In genomic region chr17:41523225-41523593, GRCh38 we compare ENCODE assay signal across 30 cellular contexts. TPM values are rescaled to one million over a fixed set of nuclear protein-coding genes. Genes with fewer than 3 reads are reported as not detected.
DNase-seq lines count a peak whose midpoint lies in the region; ATAC-seq, FAIRE-seq and TF ChIP-seq lines count a peak whose summit lies in the region.
"Had no signal": no experiment of that assay in that cellular context is flagged by ENCODE, and none has a peak within 500 bp of the region (broad histone marks: within the 10 kb centered on the region; RNA-seq: fewer than 3 reads in every experiment).

No MANE protein-coding gene starts in this region.

- H3K27me3 ChIP-seq in HepG2 (ENCODE audit: control insufficient read depth in 1 of 2, insufficient read depth in 2 of 2, low read length in 2 of 2) (peaks cover 1 to 3% of the 10 kb centered on the region in 2 experiments; a peak in 3 of 5 replicates), right lobe of liver (peaks cover 0 to 8% of the 10 kb centered on the region in 2 donors), esophagus squamous epithelium (peaks cover 0 to 51% (median 8%) of the 10 kb centered on the region in 4 donors), vagina (no peaks in the 10 kb centered on the region)
- H3K27me3 ChIP-seq: testis had no signal

- no peak overlapping the region for H2AFZ ChIP-seq in HepG2 (ENCODE audit: low read length)

- H3K36me3 Mint-ChIP-seq in naive thymus-derived CD8-positive, alpha-beta T cell = no peaks in the 10 kb centered on the region
- H3K36me3 Mint-ChIP-seq: CD4-positive, CD25-positive, alpha-beta regulatory T cell had no signal

- no peak overlapping the region for H3K4me2 ChIP-seq in HepG2 (ENCODE audit: low read depth, low read length)

- no peak for TF ChIP-seq CTCF in HepG2 (CRISPR knock-in tag; IDR thresholded peaks at IDR 0.05)
- no peak for TF ChIP-seq CTCF in right lobe of liver (IDR thresholded peaks at IDR 0.05)
- no peak for TF ChIP-seq CTCF in esophagus squamous epithelium (IDR thresholded peaks at IDR 0.05)
- no peak for TF ChIP-seq CTCF in vagina (IDR thresholded peaks at IDR 0.05)

- H3K9me3 Mint-ChIP-seq in naive thymus-derived CD8-positive, alpha-beta T cell = no peaks in the 10 kb centered on the region
- H3K9me3 Mint-ChIP-seq: activated CD4-positive, alpha-beta memory T cell treated with anti-CD3 and anti-CD28 coated beads, Interleukin-2, amount 10 ng/mL, durations not matched to agents 7 days and 5 days; activated T-helper 17 cell treated with anti-CD3 and anti-CD28 coated beads, Interleukin-2, amount 50 U/mL, for 72 hours; CD4-positive, CD25-positive, alpha-beta regulatory T cell had no signal

- no peak overlapping the region for H3K27ac Mint-ChIP-seq in naive thymus-derived CD8-positive, alpha-beta T cell
- H3K27ac Mint-ChIP-seq: activated CD4-positive, alpha-beta memory T cell treated with anti-CD3 and anti-CD28 coated beads, Interleukin-2, amount 10 ng/mL, durations not matched to agents 7 days and 5 days; activated T-helper 17 cell treated with anti-CD3 and anti-CD28 coated beads, Interleukin-2, amount 50 U/mL, for 72 hours; CD4-positive, CD25-positive, alpha-beta regulatory T cell; T-helper 17 cell had no signal

- H3K27ac ChIP-seq in HepG2 (ENCODE audit: extremely low read length, insufficient read depth, low read length) = no peak overlapping the region
- no peak overlapping the region for H3K27ac ChIP-seq in right lobe of liver
- peak overlapping the region; percentile 68 to 92 (median 84) for H3K27ac ChIP-seq in esophagus squamous epithelium
- H3K27ac ChIP-seq in vagina = peak overlapping the region; percentile 87
- H3K27ac ChIP-seq: heart left ventricle, testis had no signal

- intact Hi-C loops in HepG2 (cut with micrococcal nuclease; ENCODE audit: unreplicated experiment) (loop anchor here (10.0 kb wide), 1 partner anchor 618 kb away; no protein-coding TSS in a partner anchor), right lobe of liver (cut with DNase I) (no loop called here), esophagus squamous epithelium (cut with DNase I) (no loop called here), vagina (cut with DNase I) (no loop called here)

- WGBS in HepG2 (ENCODE audit: low lambda C conversion rate) = 68% methylated on average over 4 of the region's 4 CpGs
- 71% methylated on average over 4 of the region's 4 CpGs for WGBS in right lobe of liver (ENCODE audit: insufficient coverage, low coverage, low lambda C conversion rate, missing lambda C conversion rate)
- WGBS in esophagus squamous epithelium, 2 donors = 24 to 49% methylated on average over 4 of the region's 4 CpGs

- FAIRE-seq in HepG2 (lab: Jason Lieb, UNC) = no peak
- FAIRE-seq: bronchial epithelial cell, colon had no signal

- H3K4me3 ChIP-seq in HepG2 (replicated peaks in 1 of 3; ENCODE audit: insufficient read depth in 1 of 3, low read depth in 2 of 3, low read length in 3 of 3) (no peak overlapping the region), right lobe of liver (no peak overlapping the region), esophagus squamous epithelium (peak overlapping the region in 3 of 4 donors; percentile 63 to 68 (median 64)), vagina (no peak overlapping the region)
- H3K4me3 ChIP-seq: HAP-1, heart left ventricle, testis had no signal

- TF ChIP-seq EP300 in HepG2 (IDR thresholded peaks at IDR 0.05; ENCODE audit: low read depth in 2 of 2, low read length in 2 of 2) (no peak), HepG2 (CRISPR knock-in tag; IDR thresholded peaks at IDR 0.05; ENCODE audit: borderline replicate concordance) (no peak)

- no peak for ATAC-seq in HepG2
- ATAC-seq in right lobe of liver = no peak
- no peak for ATAC-seq in naive thymus-derived CD8-positive, alpha-beta T cell
- ATAC-seq: activated T-helper 17 cell treated with anti-CD3 and anti-CD28 coated beads, Interleukin-2, amount 50 U/mL, for 72 hours; heart left ventricle; T-helper 17 cell had no signal

- no peak for TF ChIP-seq RAD21 in HepG2 (CRISPR knock-in tag; IDR thresholded peaks at IDR 0.05)

- H3K4me1 ChIP-seq in HepG2 (ENCODE audit: insufficient read depth, low read length) = peaks cover 73% of the 10 kb centered on the region
- H3K4me1 ChIP-seq in right lobe of liver = no peaks in the 10 kb centered on the region
- H3K4me1 ChIP-seq in esophagus squamous epithelium = peaks cover 19 to 83% (median 28%) of the 10 kb centered on the region in 3 donors
- peaks cover 58% of the 10 kb centered on the region for H3K4me1 ChIP-seq in vagina
- H3K4me1 ChIP-seq: HAP-1 had no signal

- H3K27me3 Mint-ChIP-seq in naive thymus-derived CD8-positive, alpha-beta T cell = peaks cover 9 to 27% (median 13%) of the 10 kb centered on the region in 5 donors

- CTCF ChIA-PET in HepG2 (lab: Yijun Ruan, JAX; ENCODE audit: low intra/inter-chr PET ratio, low total read pairs) = no interaction called here

- no peaks in the 10 kb centered on the region for H4K20me1 ChIP-seq in HepG2 (ENCODE audit: insufficient read depth, low read length)

- DNase-seq in HepG2 (ENCODE audit: low spot score) (no peak), right lobe of liver (no peak), esophagus squamous epithelium (lab: John Stamatoyannopoulos, UW) (no peak), vagina (ENCODE audit: extremely low spot score in 2 of 2) (no peak), hippocampal formation (lab: John Stamatoyannopoulos, UW) (no peak)
- no peak for DNase-seq in naive thymus-derived CD8-positive, alpha-beta T cell
- DNase-seq: activated CD4-positive, alpha-beta memory T cell treated with anti-CD3 and anti-CD28 coated beads, Interleukin-2, amount 10 ng/mL, durations not matched to agents 7 days and 5 days; activated CD4-positive, CD25-positive, alpha-beta regulatory T cell treated with anti-CD3 and anti-CD28 coated beads, Interleukin-2, amount 50 U/mL, for 72 hours; activated CD8-positive, alpha-beta memory T cell treated with anti-CD3 and anti-CD28 coated beads, Interleukin-2, amount 50 U/mL, for 48 hours; activated naive CD4-positive, alpha-beta T cell treated with anti-CD3 and anti-CD28 coated beads, Interleukin-2, amount 50 U/mL, for 16 hours; CD4-positive, CD25-positive, alpha-beta regulatory T cell; effector CD8-positive, alpha-beta T cell; KBM-7; left cardiac atrium; mesenchymal stem cell; MM.1S; NCI-H2029 treated with DMSO at 0.1 percent for 48 hours; occipital lobe; stimulated activated naive CD4-positive, alpha-beta T cell treated with Interleukin-2 at 50 U/mL for 16 hours; T-helper 17 cell; testis had no signal

- H3K9me3 ChIP-seq in HepG2 (ENCODE audit: low read length) (no peaks in the 10 kb centered on the region), right lobe of liver (no peaks in the 10 kb centered on the region), esophagus squamous epithelium (no peaks in the 10 kb centered on the region), vagina (no peaks in the 10 kb centered on the region)
- H3K9me3 ChIP-seq: HAP-1, heart left ventricle, testis had no signal

- H3K4me1 Mint-ChIP-seq in naive thymus-derived CD8-positive, alpha-beta T cell = peaks cover 2 to 12% (median 7%) of the 10 kb centered on the region in 4 donors
- H3K4me1 Mint-ChIP-seq: activated T-helper 17 cell treated with anti-CD3 and anti-CD28 coated beads, Interleukin-2, amount 50 U/mL, for 72 hours had no signal

- POLR2A ChIA-PET in HepG2 (lab: Yijun Ruan, JAX) = no interaction called here
- POLR2A ChIA-PET in naive thymus-derived CD8-positive, alpha-beta T cell (lab: Charles Lee) = no interaction called here

- H3K4me3 Mint-ChIP-seq in naive thymus-derived CD8-positive, alpha-beta T cell = no peak overlapping the region
- H3K4me3 Mint-ChIP-seq: activated CD4-positive, alpha-beta memory T cell treated with anti-CD3 and anti-CD28 coated beads, Interleukin-2, amount 10 ng/mL, durations not matched to agents 7 days and 5 days; activated T-helper 17 cell treated with anti-CD3 and anti-CD28 coated beads, Interleukin-2, amount 50 U/mL, for 72 hours; CD4-positive, CD25-positive, alpha-beta regulatory T cell; T-helper 17 cell had no signal

- H3K36me3 ChIP-seq in HepG2 (replicated peaks in 1 of 2; ENCODE audit: control insufficient read depth in 1 of 2, insufficient read depth in 2 of 2, low read length in 2 of 2) (peaks cover 0 to 2% of the 10 kb centered on the region in 2 experiments; a peak in 1 of 5 replicates), right lobe of liver (no peaks in the 10 kb centered on the region), esophagus squamous epithelium (peaks cover 0 to 10% (median 7%) of the 10 kb centered on the region in 3 donors), vagina (peaks cover 0 to 5% of the 10 kb centered on the region in 2 donors)
- H3K36me3 ChIP-seq: HAP-1, heart left ventricle had no signal

- peaks cover 7% of the 10 kb centered on the region for H3K79me2 ChIP-seq in HepG2 (ENCODE audit: insufficient read depth, low read length)

- TF ChIP-seq POLR2A in HepG2 (IDR thresholded peaks at IDR 0.05; ENCODE audit: insufficient read depth in 1 of 2, low read depth in 2 of 2, low read length in 2 of 2) (no peak), right lobe of liver (IDR thresholded peaks at IDR 0.05) (no peak), esophagus squamous epithelium (IDR thresholded peaks at IDR 0.05) (no peak), vagina (IDR thresholded peaks at IDR 0.05) (no peak)

- in situ Hi-C loops in HepG2 (cut with HindIII; ENCODE audit: extremely low pct_ligation_motif_present, low pct_unique_long_range_greater_than_20kb) = no loop called here

- H3K9ac ChIP-seq in HepG2 (ENCODE audit: insufficient read depth, low read depth, low read length) = no peak overlapping the region

- no TSS peak for BruUV-seq in HepG2 (replicated peaks; lab: Mats Ljungman, UMichigan)

RNA-seq across cellular contexts. Expression of gene KRT15, which starts 4.5 kb away (rescaled TPM):
- total RNA-seq in HepG2 (2016; rRNA removed; fragmentation: Illumina TruSeq; extraction: Trizol) = 0.46 and 0.94 TPM in 2 replicates
- total RNA-seq in HepG2 (2016; cell fraction: cytosol; rRNA removed; fragmentation: Illumina TruSeq; extraction: Trizol; ENCODE audit: low read depth) = 0.26 and 0.30 TPM in 2 replicates
- 0.52 and 0.62 TPM in 2 replicates for total RNA-seq in HepG2 (2016; cell fraction: insoluble cytoplasmic fraction; rRNA removed; fragmentation: Illumina TruSeq; extraction: Trizol)
- total RNA-seq in HepG2 (2016; cell fraction: membrane; rRNA removed; fragmentation: Illumina TruSeq; extraction: Trizol) = 0.53 and 0.59 TPM in 2 replicates
- 0.63 and 1.2 TPM in 2 replicates for total RNA-seq in HepG2 (2016; cell fraction: nucleus; rRNA removed; fragmentation: Illumina TruSeq; extraction: Trizol)
- polyA plus RNA-seq in HepG2 (2011; rRNA removed) = 0.63 and 1.2 TPM in 2 replicates
- 0.85 and 0.87 TPM in 2 replicates for polyA plus RNA-seq in HepG2 (2011; cell fraction: cytosol; rRNA removed)
- 1.6 and 2.2 TPM in 2 replicates for polyA plus RNA-seq in HepG2 (2011; cell fraction: nucleus; rRNA removed)
- 0.27 and 0.33 TPM in 2 replicates for polyA plus RNA-seq in HepG2 (2012)
- polyA plus RNA-seq in HepG2 (2016; cell fraction: cytosol; fragmentation: Illumina TruSeq; extraction: Trizol; ENCODE audit: low read depth) = 0.18 and 0.42 TPM in 2 replicates
- polyA plus RNA-seq in HepG2 (2016; cell fraction: insoluble cytoplasmic fraction; fragmentation: Illumina TruSeq; extraction: Trizol; ENCODE audit: low read depth) = 0.56 and 0.61 TPM in 2 replicates
- 0.31 and 0.50 TPM in 2 replicates for polyA plus RNA-seq in HepG2 (2016; cell fraction: membrane; fragmentation: Illumina TruSeq; extraction: Trizol; ENCODE audit: low read depth)
- polyA plus RNA-seq in HepG2 (2016; cell fraction: nucleus; fragmentation: Illumina TruSeq; extraction: Trizol; ENCODE audit: insufficient read depth, low read depth) = 1.0 TPM in 2 replicates
- polyA minus RNA-seq in HepG2 (2011; rRNA and poly(A)+ RNA removed; ENCODE audit: low replicate concordance) = 0.28 and 4.2 TPM in 2 replicates
- polyA minus RNA-seq in HepG2 (2011; cell fraction: cytosol; rRNA and poly(A)+ RNA removed) = 1.1 TPM in 1 of 2 replicates, not detected in the other
- 0.39 and 0.62 TPM in 2 replicates for polyA minus RNA-seq in HepG2 (2011; cell fraction: nucleus; rRNA and poly(A)+ RNA removed)
- total RNA-seq in right lobe of liver = not detected
- 1,000 to 10,000 TPM in 3 of 4 donors, 100 to 1,000 TPM in 1; 743 to 2,833 (median 2,484) TPM for total RNA-seq in esophagus squamous epithelium
- total RNA-seq in vagina = 931 TPM
- not detected for total RNA-seq in naive thymus-derived CD8-positive, alpha-beta T cell
- polyA plus RNA-seq in naive thymus-derived CD8-positive, alpha-beta T cell = not detected
- total RNA-seq: activated CD4-positive, alpha-beta memory T cell treated with anti-CD3 and anti-CD28 coated beads, Interleukin-2, amount 10 ng/mL, durations not matched to agents 7 days and 5 days; activated T-helper 17 cell treated with anti-CD3 and anti-CD28 coated beads, Interleukin-2, amount 50 U/mL, for 72 hours; CD4-positive, CD25-positive, alpha-beta regulatory T cell; T-helper 17 cell had no signal
- polyA plus RNA-seq: CD4-positive, CD25-positive, alpha-beta regulatory T cell had no signal

RNA-seq across cellular contexts. Expression of gene KRT19, which starts 4.9 kb away (rescaled TPM):
- total RNA-seq in HepG2 (2016; rRNA removed; fragmentation: Illumina TruSeq; extraction: Trizol) = 114 and 131 TPM in 2 replicates
- total RNA-seq in HepG2 (2016; cell fraction: cytosol; rRNA removed; fragmentation: Illumina TruSeq; extraction: Trizol; ENCODE audit: low read depth) = 56.4 and 59.6 TPM in 2 replicates
- total RNA-seq in HepG2 (2016; cell fraction: insoluble cytoplasmic fraction; rRNA removed; fragmentation: Illumina TruSeq; extraction: Trizol) = 112 and 133 TPM in 2 replicates
- 51.6 and 55.7 TPM in 2 replicates for total RNA-seq in HepG2 (2016; cell fraction: membrane; rRNA removed; fragmentation: Illumina TruSeq; extraction: Trizol)
- total RNA-seq in HepG2 (2016; cell fraction: nucleus; rRNA removed; fragmentation: Illumina TruSeq; extraction: Trizol) = 57.9 and 58.1 TPM in 2 replicates
- 142 and 154 TPM in 2 replicates for polyA plus RNA-seq in HepG2 (2011; rRNA removed)
- 133 and 195 TPM in 2 replicates for polyA plus RNA-seq in HepG2 (2011; cell fraction: cytosol; rRNA removed)
- 87.0 and 93.3 TPM in 2 replicates for polyA plus RNA-seq in HepG2 (2011; cell fraction: nucleus; rRNA removed)
- 47.9 and 55.2 TPM in 2 replicates for polyA plus RNA-seq in HepG2 (2012)
- polyA plus RNA-seq in HepG2 (2016; cell fraction: cytosol; fragmentation: Illumina TruSeq; extraction: Trizol; ENCODE audit: low read depth) = 48.0 and 50.3 TPM in 2 replicates
- polyA plus RNA-seq in HepG2 (2016; cell fraction: insoluble cytoplasmic fraction; fragmentation: Illumina TruSeq; extraction: Trizol; ENCODE audit: low read depth) = 100 and 108 TPM in 2 replicates
- 41.2 and 41.6 TPM in 2 replicates for polyA plus RNA-seq in HepG2 (2016; cell fraction: membrane; fragmentation: Illumina TruSeq; extraction: Trizol; ENCODE audit: low read depth)
- 79.3 and 85.0 TPM in 2 replicates for polyA plus RNA-seq in HepG2 (2016; cell fraction: nucleus; fragmentation: Illumina TruSeq; extraction: Trizol; ENCODE audit: insufficient read depth, low read depth)
- polyA minus RNA-seq in HepG2 (2011; rRNA and poly(A)+ RNA removed; ENCODE audit: low replicate concordance) = 163 and 173 TPM in 2 replicates
- 82.1 and 108 TPM in 2 replicates for polyA minus RNA-seq in HepG2 (2011; cell fraction: cytosol; rRNA and poly(A)+ RNA removed)
- 23.6 and 27.8 TPM in 2 replicates for polyA minus RNA-seq in HepG2 (2011; cell fraction: nucleus; rRNA and poly(A)+ RNA removed)
- 1 to 10 TPM in 5 of 6 experiments, under 1 TPM in 1; 0.87 to 4.3 (median 2.5) TPM for total RNA-seq in right lobe of liver
- total RNA-seq in esophagus squamous epithelium = 1,000 to 10,000 TPM in 2 of 4 donors, 100 to 1,000 TPM in 2; 589 to 1,442 (median 1,001) TPM
- total RNA-seq in vagina = 198 TPM
- total RNA-seq in naive thymus-derived CD8-positive, alpha-beta T cell = not detected
- not detected for polyA plus RNA-seq in naive thymus-derived CD8-positive, alpha-beta T cell
- total RNA-seq: activated CD4-positive, alpha-beta memory T cell treated with anti-CD3 and anti-CD28 coated beads, Interleukin-2, amount 10 ng/mL, durations not matched to agents 7 days and 5 days; activated T-helper 17 cell treated with anti-CD3 and anti-CD28 coated beads, Interleukin-2, amount 50 U/mL, for 72 hours; CD4-positive, CD25-positive, alpha-beta regulatory T cell; T-helper 17 cell had no signal
- polyA plus RNA-seq: CD4-positive, CD25-positive, alpha-beta regulatory T cell had no signal

RNA-seq across cellular contexts. Expression of gene KRT13, which starts 17.8 kb away (rescaled TPM):
- total RNA-seq in HepG2 (2016; rRNA removed; fragmentation: Illumina TruSeq; extraction: Trizol) (not detected in 2 replicates), right lobe of liver (1 to 10 TPM in 1 of 6 experiments, not detected in 5; 1.6 TPM), esophagus squamous epithelium (over 10,000 TPM; 27,182 to 79,363 (median 33,601) TPM), vagina (10,968 TPM)
- not detected in 2 replicates for total RNA-seq in HepG2 (2016; cell fraction: cytosol; rRNA removed; fragmentation: Illumina TruSeq; extraction: Trizol; ENCODE audit: low read depth)
- not detected in 2 replicates for total RNA-seq in HepG2 (2016; cell fraction: insoluble cytoplasmic fraction; rRNA removed; fragmentation: Illumina TruSeq; extraction: Trizol)
- total RNA-seq in HepG2 (2016; cell fraction: membrane; rRNA removed; fragmentation: Illumina TruSeq; extraction: Trizol) = not detected in 2 replicates
- not detected in 2 replicates for total RNA-seq in HepG2 (2016; cell fraction: nucleus; rRNA removed; fragmentation: Illumina TruSeq; extraction: Trizol)
- polyA plus RNA-seq in HepG2 (2011; rRNA removed) = 0.30 TPM in 1 of 2 replicates, not detected in the other
- polyA plus RNA-seq in HepG2 (2011; cell fraction: cytosol; rRNA removed) = 0.05 TPM in 1 of 2 replicates, not detected in the other
- 0.09 TPM in 1 of 2 replicates, not detected in the other for polyA plus RNA-seq in HepG2 (2011; cell fraction: nucleus; rRNA removed)
- polyA plus RNA-seq in HepG2 (2012) = not detected in 2 replicates
- not detected in 2 replicates for polyA plus RNA-seq in HepG2 (2016; cell fraction: cytosol; fragmentation: Illumina TruSeq; extraction: Trizol; ENCODE audit: low read depth)
- polyA plus RNA-seq in HepG2 (2016; cell fraction: insoluble cytoplasmic fraction; fragmentation: Illumina TruSeq; extraction: Trizol; ENCODE audit: low read depth) = not detected in 2 replicates
- polyA plus RNA-seq in HepG2 (2016; cell fraction: membrane; fragmentation: Illumina TruSeq; extraction: Trizol; ENCODE audit: low read depth) = not detected in 2 replicates
- not detected in 2 replicates for polyA plus RNA-seq in HepG2 (2016; cell fraction: nucleus; fragmentation: Illumina TruSeq; extraction: Trizol; ENCODE audit: insufficient read depth, low read depth)
- 0.70 TPM in 1 of 2 replicates, not detected in the other for polyA minus RNA-seq in HepG2 (2011; rRNA and poly(A)+ RNA removed; ENCODE audit: low replicate concordance)
- not detected in 2 replicates for polyA minus RNA-seq in HepG2 (2011; cell fraction: cytosol; rRNA and poly(A)+ RNA removed)
- polyA minus RNA-seq in HepG2 (2011; cell fraction: nucleus; rRNA and poly(A)+ RNA removed) = not detected in 2 replicates
- total RNA-seq in naive thymus-derived CD8-positive, alpha-beta T cell = not detected
- polyA plus RNA-seq in naive thymus-derived CD8-positive, alpha-beta T cell = not detected
- total RNA-seq: activated CD4-positive, alpha-beta memory T cell treated with anti-CD3 and anti-CD28 coated beads, Interleukin-2, amount 10 ng/mL, durations not matched to agents 7 days and 5 days; activated T-helper 17 cell treated with anti-CD3 and anti-CD28 coated beads, Interleukin-2, amount 50 U/mL, for 72 hours; CD4-positive, CD25-positive, alpha-beta regulatory T cell; Daoy; fibroblast of villous mesenchyme; left cardiac atrium; T-helper 17 cell had no signal
- polyA plus RNA-seq: CD4-positive, CD25-positive, alpha-beta regulatory T cell had no signal

RNA-seq across cellular contexts. Expression of gene KRT36, which starts 33.5 kb away (rescaled TPM):
- total RNA-seq in HepG2 (2016; rRNA removed; fragmentation: Illumina TruSeq; extraction: Trizol) (not detected in 2 replicates), right lobe of liver (not detected), esophagus squamous epithelium (under 1 TPM in 1 of 4 donors, not detected in 3; 0.38 TPM), vagina (not detected)
- total RNA-seq in HepG2 (2016; cell fraction: cytosol; rRNA removed; fragmentation: Illumina TruSeq; extraction: Trizol; ENCODE audit: low read depth) = not detected in 2 replicates
- not detected in 2 replicates for total RNA-seq in HepG2 (2016; cell fraction: insoluble cytoplasmic fraction; rRNA removed; fragmentation: Illumina TruSeq; extraction: Trizol)
- total RNA-seq in HepG2 (2016; cell fraction: membrane; rRNA removed; fragmentation: Illumina TruSeq; extraction: Trizol) = not detected in 2 replicates
- not detected in 2 replicates for total RNA-seq in HepG2 (2016; cell fraction: nucleus; rRNA removed; fragmentation: Illumina TruSeq; extraction: Trizol)
- not detected in 2 replicates for polyA plus RNA-seq in HepG2 (2011; rRNA removed)
- polyA plus RNA-seq in HepG2 (2011; cell fraction: cytosol; rRNA removed) = not detected in 2 replicates
- not detected in 2 replicates for polyA plus RNA-seq in HepG2 (2011; cell fraction: nucleus; rRNA removed)
- not detected in 2 replicates for polyA plus RNA-seq in HepG2 (2012)
- not detected in 2 replicates for polyA plus RNA-seq in HepG2 (2016; cell fraction: cytosol; fragmentation: Illumina TruSeq; extraction: Trizol; ENCODE audit: low read depth)
- not detected in 2 replicates for polyA plus RNA-seq in HepG2 (2016; cell fraction: insoluble cytoplasmic fraction; fragmentation: Illumina TruSeq; extraction: Trizol; ENCODE audit: low read depth)
- not detected in 2 replicates for polyA plus RNA-seq in HepG2 (2016; cell fraction: membrane; fragmentation: Illumina TruSeq; extraction: Trizol; ENCODE audit: low read depth)
- not detected in 2 replicates for polyA plus RNA-seq in HepG2 (2016; cell fraction: nucleus; fragmentation: Illumina TruSeq; extraction: Trizol; ENCODE audit: insufficient read depth, low read depth)
- not detected in 2 replicates for polyA minus RNA-seq in HepG2 (2011; rRNA and poly(A)+ RNA removed; ENCODE audit: low replicate concordance)
- polyA minus RNA-seq in HepG2 (2011; cell fraction: cytosol; rRNA and poly(A)+ RNA removed) = not detected in 2 replicates
- polyA minus RNA-seq in HepG2 (2011; cell fraction: nucleus; rRNA and poly(A)+ RNA removed) = not detected in 2 replicates
- total RNA-seq in naive thymus-derived CD8-positive, alpha-beta T cell = not detected
- not detected for polyA plus RNA-seq in naive thymus-derived CD8-positive, alpha-beta T cell
- total RNA-seq: A172; activated CD4-positive, alpha-beta memory T cell treated with anti-CD3 and anti-CD28 coated beads, Interleukin-2, amount 10 ng/mL, durations not matched to agents 7 days and 5 days; activated T-helper 17 cell treated with anti-CD3 and anti-CD28 coated beads, Interleukin-2, amount 50 U/mL, for 72 hours; CD4-positive, CD25-positive, alpha-beta regulatory T cell; Daoy; heart left ventricle; left cardiac atrium; occipital lobe; RPMI7951; T-helper 17 cell had no signal
- polyA plus RNA-seq: CD4-positive, CD25-positive, alpha-beta regulatory T cell; heart left ventricle had no signal

RNA-seq across cellular contexts. Expression of gene KRT35, which starts 42.3 kb away (rescaled TPM):
- total RNA-seq in HepG2 (2016; rRNA removed; fragmentation: Illumina TruSeq; extraction: Trizol) (not detected in 2 replicates), right lobe of liver (not detected), esophagus squamous epithelium (not detected), vagina (not detected)
- total RNA-seq in HepG2 (2016; cell fraction: cytosol; rRNA removed; fragmentation: Illumina TruSeq; extraction: Trizol; ENCODE audit: low read depth) = not detected in 2 replicates
- total RNA-seq in HepG2 (2016; cell fraction: insoluble cytoplasmic fraction; rRNA removed; fragmentation: Illumina TruSeq; extraction: Trizol) = not detected in 2 replicates
- not detected in 2 replicates for total RNA-seq in HepG2 (2016; cell fraction: membrane; rRNA removed; fragmentation: Illumina TruSeq; extraction: Trizol)
- not detected in 2 replicates for total RNA-seq in HepG2 (2016; cell fraction: nucleus; rRNA removed; fragmentation: Illumina TruSeq; extraction: Trizol)
- not detected in 2 replicates for polyA plus RNA-seq in HepG2 (2011; rRNA removed)
- polyA plus RNA-seq in HepG2 (2011; cell fraction: cytosol; rRNA removed) = not detected in 2 replicates
- polyA plus RNA-seq in HepG2 (2011; cell fraction: nucleus; rRNA removed) = not detected in 2 replicates
- not detected in 2 replicates for polyA plus RNA-seq in HepG2 (2012)
- polyA plus RNA-seq in HepG2 (2016; cell fraction: cytosol; fragmentation: Illumina TruSeq; extraction: Trizol; ENCODE audit: low read depth) = not detected in 2 replicates
- polyA plus RNA-seq in HepG2 (2016; cell fraction: insoluble cytoplasmic fraction; fragmentation: Illumina TruSeq; extraction: Trizol; ENCODE audit: low read depth) = not detected in 2 replicates
- not detected in 2 replicates for polyA plus RNA-seq in HepG2 (2016; cell fraction: membrane; fragmentation: Illumina TruSeq; extraction: Trizol; ENCODE audit: low read depth)
- not detected in 2 replicates for polyA plus RNA-seq in HepG2 (2016; cell fraction: nucleus; fragmentation: Illumina TruSeq; extraction: Trizol; ENCODE audit: insufficient read depth, low read depth)
- not detected in 2 replicates for polyA minus RNA-seq in HepG2 (2011; rRNA and poly(A)+ RNA removed; ENCODE audit: low replicate concordance)
- not detected in 2 replicates for polyA minus RNA-seq in HepG2 (2011; cell fraction: cytosol; rRNA and poly(A)+ RNA removed)
- not detected in 2 replicates for polyA minus RNA-seq in HepG2 (2011; cell fraction: nucleus; rRNA and poly(A)+ RNA removed)
- not detected for total RNA-seq in naive thymus-derived CD8-positive, alpha-beta T cell
- polyA plus RNA-seq in naive thymus-derived CD8-positive, alpha-beta T cell = not detected
- total RNA-seq: A172; activated CD4-positive, alpha-beta memory T cell treated with anti-CD3 and anti-CD28 coated beads, Interleukin-2, amount 10 ng/mL, durations not matched to agents 7 days and 5 days; activated T-helper 17 cell treated with anti-CD3 and anti-CD28 coated beads, Interleukin-2, amount 50 U/mL, for 72 hours; bronchial epithelial cell; CD4-positive, CD25-positive, alpha-beta regulatory T cell; Daoy; fibroblast of villous mesenchyme; heart left ventricle; left cardiac atrium; occipital lobe; RPMI7951; T-helper 17 cell; testis had no signal
- polyA plus RNA-seq: CD4-positive, CD25-positive, alpha-beta regulatory T cell; heart left ventricle had no signal

Comparison
In these comparisons a context has a peak if more than half of its experiments do, and no peak if none do; other contexts are left out.
1. RNA of gene KRT19, which starts 4.9 kb away (total RNA-seq): 589 to 1,442 TPM in esophagus squamous epithelium, 198 TPM in vagina (single experiment) and 51.6 to 133 TPM in HepG2; 0.87 to 4.3 TPM in right lobe of liver and not detected in naive thymus-derived CD8-positive, alpha-beta T cell; every median in the first group is over 10 times any median in the second.
2. H3K27ac ChIP-seq: peak in esophagus squamous epithelium (4 of 4) and vagina (single experiment); none in HepG2 (single experiment) and right lobe of liver (0 of 3).
3. H3K4me3 ChIP-seq: peak in esophagus squamous epithelium (3 of 4); none in HepG2 (0 of 3), right lobe of liver (0 of 3) and vagina (0 of 2).
4. RNA of gene KRT15, which starts 4.5 kb away (total RNA-seq): 743 to 2,833 TPM in esophagus squamous epithelium and 931 TPM in vagina (single experiment); 0.26 to 1.2 TPM in HepG2, not detected in right lobe of liver and not detected in naive thymus-derived CD8-positive, alpha-beta T cell; every median in the first group is over 100 times any median in the second.
5. RNA of gene KRT13, which starts 17.8 kb away (total RNA-seq): 27,182 to 79,363 TPM in esophagus squamous epithelium and 10,968 TPM in vagina (single experiment); not detected in HepG2, 1.6 TPM in right lobe of liver and not detected in naive thymus-derived CD8-positive, alpha-beta T cell; every median in the first group is over 1,000 times any median in the second.